1 cellular context compared by ENCODE assay signal in genomic region chr5:9196403-9197224, GRCh38.
TF ChIP-seq lines count a peak whose summit lies in the region.

No MANE protein-coding gene starts in this region.

TF ChIP-seq in IMR-90, 13 proteins besides CTCF, POLR2A, EP300 and RAD21:
- TF ChIP-seq SMC3 (IDR thresholded peaks at IDR 0.05; ENCODE audit: low read depth, low read length) (no peak; the same call in 1 of the 2 replicates), FOS (IDR thresholded peaks at IDR 0.05; ENCODE audit: low read depth, low read length) (peak; percentile 66), MAZ (IDR thresholded peaks at IDR 0.05; ENCODE audit: borderline replicate concordance, low read depth, low read length) (no peak), CEBPB (IDR thresholded peaks at IDR 0.05; ENCODE audit: low read depth, low read length) (peak; percentile 95)
